In genomic region chr11:28110839-28111235, GRCh38 we compare ENCODE assay signal across 8 cellular contexts. TPM values are rescaled to one million over a fixed set of nuclear protein-coding genes. Genes with fewer than 3 reads are reported as not detected.
DNase-seq lines count a peak whose midpoint lies in the region; ATAC-seq and TF ChIP-seq lines count a peak whose summit lies in the region.

No MANE protein-coding gene starts in this region.

- CTCF ChIA-PET in T-cell (lab: Charles Lee): no interaction called here

- peak overlapping the region; percentile 80 for H2AFZ ChIP-seq in GM23248

- H3K36me3 Mint-ChIP-seq in T-cell: peaks cover 13% of the 10 kb centered on the region

- TF ChIP-seq CTCF in fibroblast of villous mesenchyme (IDR thresholded peaks at IDR 0.05; ENCODE audit: insufficient read depth, low read depth, low read length): no peak

- H3K27me3 ChIP-seq in GM23248 (replicated peaks; ENCODE audit: insufficient read depth): no peaks in the 10 kb centered on the region

- H3K4me3 Mint-ChIP-seq in T-cell: peak overlapping the region; percentile 89 to 94 (median 93)

- H3K4me3 ChIP-seq in GM23248 (peak overlapping the region; percentile 94), fibroblast of villous mesenchyme (ENCODE audit: low read depth, low read length) (peak overlapping the region; percentile 80), skeletal muscle cell (ENCODE audit: low read depth, low read length) (peak overlapping the region; percentile 69)

- peak overlapping the region; percentile 90 to 91 for H3K27ac Mint-ChIP-seq in T-cell

- no peaks in the 10 kb centered on the region for H3K27me3 Mint-ChIP-seq in T-cell

- H3K4me2 ChIP-seq in GM23248 (ENCODE audit: unreplicated experiment): peak overlapping the region; percentile 94

- H3K4me1 Mint-ChIP-seq in T-cell: peaks cover 52 to 67% (median 65%) of the 10 kb centered on the region in 3 donors

- H3K9me3 Mint-ChIP-seq in T-cell: no peaks in the 10 kb centered on the region

- H3K27ac ChIP-seq in GM23248: peak overlapping the region; percentile 97

- DNase-seq in GM23248: peak; percentile 57
- no peak for DNase-seq in T-cell
- peak; percentile 44 for DNase-seq in fibroblast of villous mesenchyme (ENCODE audit: low read depth)
- DNase-seq in skeletal muscle cell (ENCODE audit: low read depth): no peak
- no peak for DNase-seq in medulla oblongata (ENCODE audit: extremely low spot score)
- DNase-seq in DMS79 treated with DMSO at 0.1 percent for 48 hours (lab: John Stamatoyannopoulos, UW): no peak
- no peak for DNase-seq in nucleus accumbens (lab: John Stamatoyannopoulos, UW)

- peaks cover 87% of the 10 kb centered on the region for H3K79me2 ChIP-seq in GM23248 (ENCODE audit: insufficient read depth)

- no peaks in the 10 kb centered on the region for H3K9me2 ChIP-seq in GM23248 (ENCODE audit: insufficient read depth)

- no peak for ATAC-seq in T-cell (replicated peaks in 1 of 4)
- no peak for ATAC-seq in HG02571 (IDR thresholded peaks at IDR 0.05; ENCODE audit: unreplicated experiment)

- POLR2A ChIA-PET in T-cell (lab: Charles Lee): interaction anchor here in 1 of 2 donors (1.3 kb wide), 1 partner anchor 8 kb away, joined by 3 read pairs; no protein-coding TSS in a partner anchor

- H3K9me3 ChIP-seq in GM23248 (ENCODE audit: low read depth): no peaks in the 10 kb centered on the region

- H3K9ac ChIP-seq in GM23248: peak overlapping the region; percentile 98

- no peaks in the 10 kb centered on the region for H4K20me1 ChIP-seq in GM23248 (ENCODE audit: insufficient read depth)

- in situ Hi-C loops in GM23248 (cut with MboI): loop anchor here (25.0 kb wide), 1 partner anchor 399 kb away; the partner anchor contains the start of gene BDNF

- H3K36me3 ChIP-seq in GM23248 (ENCODE audit: low read depth): 0 out of 2 replicates have a peak, but pooled peaks cover 10% of the 10 kb centered on the region

- H3K4me1 ChIP-seq in GM23248 (ENCODE audit: insufficient read depth): peaks cover 43% of the 10 kb centered on the region

- H3F3A ChIP-seq in GM23248 (ENCODE audit: insufficient read depth): peaks cover 21% of the 10 kb centered on the region

RNA-seq across cellular contexts. Expression of gene METTL15, which starts 2.6 kb away (rescaled TPM):
- 11.0 and 15.9 TPM in 2 replicates for total RNA-seq in GM23248 (2014; rRNA removed; shearing (Covaris generic))
- 11.1 and 13.1 TPM in 2 replicates for polyA plus RNA-seq in GM23248 (2016; fragmentation: Nextera tagmentation; extraction: Ambion mirVana)
- total RNA-seq in T-cell (10 to 100 TPM in 3 of 5 donors, 1 to 10 TPM in 2; 7.6 to 12.1 (median 10.6) TPM), fibroblast of villous mesenchyme (17.7 and 28.1 TPM in 2 replicates)

RNA-seq across cellular contexts. Expression of gene KIF18A, which starts 2.9 kb away (rescaled TPM):
- 7.8 and 12.5 TPM in 2 replicates for total RNA-seq in GM23248 (2014; rRNA removed; shearing (Covaris generic))
- 8.7 and 9.1 TPM in 2 replicates for polyA plus RNA-seq in GM23248 (2016; fragmentation: Nextera tagmentation; extraction: Ambion mirVana)
- total RNA-seq in T-cell: 1 to 10 TPM in 3 of 5 donors, under 1 TPM in 2; 0.76 to 3.7 (median 1.3) TPM
- 11.9 and 25.0 TPM in 2 replicates for total RNA-seq in fibroblast of villous mesenchyme

Comparison
In these comparisons a context has a peak if more than half of its experiments do, and no peak if none do; other contexts are left out.
1. DNase-seq: peak in GM23248 (single experiment) and fibroblast of villous mesenchyme (single experiment); none in T-cell (0 of 34), skeletal muscle cell (single experiment), medulla oblongata (single experiment), DMS79 treated with DMSO at 0.1 percent for 48 hours (single experiment) and nucleus accumbens (0 of 56).
2. Peak in every context shown above with its lines, with median percentiles within 50 percentile points of each other: H3K4me3 ChIP-seq.